ENCODE assay signal across 9 cellular contexts in the genomic region with DNA sequence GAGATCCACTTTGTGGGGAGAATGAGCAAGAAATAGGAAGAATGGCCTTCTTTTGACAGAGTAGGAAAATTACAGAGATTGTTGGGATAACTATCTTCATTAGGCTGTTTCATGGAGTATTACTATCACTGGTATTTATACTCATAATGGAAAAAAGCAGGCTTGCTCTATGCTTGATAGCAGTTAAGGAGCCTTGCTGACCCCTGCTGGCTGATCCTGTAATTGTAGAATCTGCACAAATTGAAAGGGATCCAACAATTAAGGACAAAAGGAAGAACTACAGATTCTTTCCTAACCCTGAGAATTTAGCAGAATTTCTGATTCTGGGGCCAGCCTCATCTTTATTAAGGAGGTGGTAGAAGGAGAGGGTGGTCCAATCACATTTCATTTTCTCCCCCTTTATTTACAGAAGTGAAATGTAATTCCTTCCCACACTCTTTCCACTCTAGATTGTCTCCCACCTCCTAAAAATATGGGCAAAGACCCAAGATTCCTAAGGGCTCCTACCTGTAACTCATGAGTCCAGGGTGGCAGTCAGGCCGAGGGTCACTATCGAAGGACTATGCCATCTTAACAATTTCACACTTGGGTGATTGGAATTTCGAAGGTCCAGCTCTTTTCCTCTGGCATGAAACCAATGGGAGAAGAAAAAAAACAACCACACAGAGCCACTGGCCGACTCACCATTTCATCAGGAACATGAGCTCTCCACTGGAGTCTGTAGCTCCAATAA. TPM values are rescaled to one million over a fixed set of nuclear protein-coding genes. Genes with fewer than 3 reads are reported as not detected.
DNase-seq lines count a peak whose midpoint lies in the region; ATAC-seq and TF ChIP-seq lines count a peak whose summit lies in the region.
"Had no signal": no experiment of that assay in that cellular context is flagged by ENCODE, and none has a peak within 500 bp of the region (broad histone marks: within the 10 kb centered on the region; RNA-seq: fewer than 3 reads in every experiment).

No MANE protein-coding gene starts in this region.

- dilution Hi-C loops in mammary epithelial cell (cut with HindIII; ENCODE audit: low sequenced_read_pairs): no loop called here

- CTCF ChIA-PET in mammary epithelial cell (lab: Charles Lee; ENCODE audit: low non-redundant PET): interaction anchor here (0.7 kb wide), 3 partner anchors 32 to 62 kb away, joined by 3 to 9 read pairs (median 4); no protein-coding TSS in a partner anchor

- H3K79me2 ChIP-seq in mammary epithelial cell (ENCODE audit: insufficient read depth, low read length): peaks cover 37% of the 10 kb centered on the region

- ATAC-seq in GM18502 (IDR thresholded peaks at IDR 0.05; ENCODE audit: poor library complexity, unreplicated experiment): no peak

- H3K9ac ChIP-seq in mammary epithelial cell (ENCODE audit: insufficient read depth, low read length): no peak overlapping the region
- H3K9ac ChIP-seq: BLaER1 treated with 17β-estradiol and CSF1 and Interleukin-3, amounts not matched to agents 10 nM and 100 nM had no signal

- 22% methylated on average over 4 of the region's 4 CpGs for WGBS in mammary epithelial cell (ENCODE audit: low coverage, missing lambda C conversion rate)

- H3K4me2 ChIP-seq in mammary epithelial cell (ENCODE audit: insufficient read depth, low read depth, low read length): no peak overlapping the region
- H3K4me2 ChIP-seq: BLaER1 treated with 17β-estradiol and CSF1 and Interleukin-3, amounts not matched to agents 10 nM and 100 nM had no signal

- no peak overlapping the region for H2AFZ ChIP-seq in mammary epithelial cell (ENCODE audit: low read depth, low read length)

- DNase-seq in NCI-H2081 (lab: John Stamatoyannopoulos, UW) (peak; percentile 76 to 78), NCI-H2081 treated with DMSO at 0.1 percent for 48 hours (lab: John Stamatoyannopoulos, UW) (no peak), NCI-H2029 (lab: John Stamatoyannopoulos, UW) (peak; percentile 56), mammary epithelial cell (peak; percentile 55), kidney glomerular epithelial cell (lab: John Stamatoyannopoulos, UW) (peak; percentile 85)
- DNase-seq in stimulated activated CD4-positive, alpha-beta T cell treated with anti-CD3 and anti-CD28 coated beads, Interleukin-2, amount 100 ng/mL, for 24 hours: peak; percentile 76 to 83

- H3K4me3 ChIP-seq in WI38 (ENCODE audit: low read depth, low read length) (no peak overlapping the region), mammary epithelial cell (replicated peaks in 1 of 3; ENCODE audit: insufficient read depth in 1 of 3, low read depth in 2 of 3, low read length in 3 of 3) (no peak overlapping the region)
- H3K4me3 ChIP-seq: BLaER1 treated with 17β-estradiol and CSF1 and Interleukin-3, amounts not matched to agents 10 nM and 100 nM had no signal

- intact Hi-C loops in mammary epithelial cell (cut with micrococcal nuclease): loop anchor here (1.0 kb wide), 3 partner anchors 20 to 48 kb away; a partner anchor contains a TSS

- peaks cover 20% of the 10 kb centered on the region for H3K36me3 ChIP-seq in mammary epithelial cell (ENCODE audit: insufficient read depth, low read length)

- H3K9me3 ChIP-seq in mammary epithelial cell (replicated peaks; ENCODE audit: insufficient read depth, low read length): no peaks in the 10 kb centered on the region
- H3K9me3 ChIP-seq: BLaER1 treated with 17β-estradiol and CSF1 and Interleukin-3, amounts not matched to agents 10 nM and 100 nM had no signal

- H3K27ac ChIP-seq in mammary epithelial cell (ENCODE audit: insufficient read depth, low read depth, low read length): peak overlapping the region; percentile 46
- H3K27ac ChIP-seq: BLaER1 treated with 17β-estradiol and CSF1 and Interleukin-3, amounts not matched to agents 10 nM and 100 nM had no signal

- peaks cover 7% of the 10 kb centered on the region for H3K4me1 ChIP-seq in mammary epithelial cell (ENCODE audit: insufficient read depth, low read length)

- in situ Hi-C loops in mammary epithelial cell (cut with MboI; ENCODE audit: low sequenced_read_pairs in 2 of 2): loop anchor here in 1 of 2 donors (5.0 kb wide), 1 partner anchor 47 kb away; no protein-coding TSS in a partner anchor

- TF ChIP-seq CTCF in WI38 (IDR thresholded peaks at IDR 0.05; ENCODE audit: low read depth, low read length): peak; percentile 68
- TF ChIP-seq CTCF in mammary epithelial cell (conservative IDR thresholded peaks at IDR 0.05 in 1 of 2, IDR thresholded peaks at IDR 0.05 in 1 of 2; ENCODE audit: extremely low read depth in 1 of 2, insufficient read depth in 1 of 2, low read depth in 1 of 2, low read length in 2 of 2): peak; percentile 83 to 85

- no peaks in the 10 kb centered on the region for H3K27me3 ChIP-seq in mammary epithelial cell (ENCODE audit: insufficient read depth, low read length)
- H3K27me3 ChIP-seq: BLaER1 treated with 17β-estradiol and CSF1 and Interleukin-3, amounts not matched to agents 10 nM and 100 nM had no signal

- no peaks in the 10 kb centered on the region for H4K20me1 ChIP-seq in mammary epithelial cell (ENCODE audit: insufficient read depth, low read length)

- no TSS peak for BruUV-seq in mammary epithelial cell (replicated peaks; lab: Mats Ljungman, UMichigan)

RNA-seq across cellular contexts. Expression of a gene that starts 26.3 kb away (rescaled TPM):
- 100 to 1,000 TPM; 283 to 291 TPM for total RNA-seq in mammary epithelial cell
- polyA plus RNA-seq in mammary epithelial cell: 138 TPM
- 315 TPM for polyA minus RNA-seq in mammary epithelial cell

RNA-seq across cellular contexts. Expression of a gene that starts 26.8 kb away (rescaled TPM):
- 10 to 100 TPM; 35.0 to 69.2 TPM for total RNA-seq in mammary epithelial cell
- 31.1 TPM for polyA plus RNA-seq in mammary epithelial cell
- polyA minus RNA-seq in mammary epithelial cell: 27.7 TPM

RNA-seq across cellular contexts. Expression of a gene that starts 33.1 kb away (rescaled TPM):
- 10 to 100 TPM; 20.2 to 25.8 TPM for total RNA-seq in mammary epithelial cell
- 16.8 TPM for polyA plus RNA-seq in mammary epithelial cell
- polyA minus RNA-seq in mammary epithelial cell: 28.8 TPM

RNA-seq across cellular contexts. Expression of a gene that starts 36.9 kb away (rescaled TPM):
- total RNA-seq in mammary epithelial cell: 10 to 100 TPM; 11.2 to 46.2 TPM
- 15.6 TPM for polyA plus RNA-seq in mammary epithelial cell
- polyA minus RNA-seq in mammary epithelial cell: 14.1 TPM
